Comparison of ENCODE assay signal across 8 cellular contexts in genomic region chr4:42656736-42656985, GRCh38. TPM values are rescaled to one million over a fixed set of nuclear protein-coding genes. Genes with fewer than 3 reads are reported as not detected.
DNase-seq lines count a peak whose midpoint lies in the region; ATAC-seq and TF ChIP-seq lines count a peak whose summit lies in the region.

No MANE protein-coding gene starts in this region.

- peaks cover 4 to 17% (median 10%) of the 10 kb centered on the region in 5 experiments for H3K9me3 Mint-ChIP-seq in brain

- no peak for ATAC-seq in HG03135 (IDR thresholded peaks at IDR 0.05; ENCODE audit: unreplicated experiment)
- no peak for ATAC-seq in GM19328 (IDR thresholded peaks at IDR 0.05; ENCODE audit: unreplicated experiment)
- ATAC-seq in foreskin keratinocyte = no peak

- H3K4me3 Mint-ChIP-seq in brain = peak overlapping the region; percentile 91 to 97 (median 94)

- DNase-seq in left ventricle myocardium inferior = no peak
- no peak for DNase-seq in cardiac septum (ENCODE audit: low spot score)
- no peak for DNase-seq in foreskin keratinocyte

- TF ChIP-seq CTCF in left ventricle myocardium inferior (IDR thresholded peaks at IDR 0.05; ENCODE audit: borderline replicate concordance) (no peak), brain (conservative IDR thresholded peaks at IDR 0.05) (no peak), foreskin keratinocyte (conservative IDR thresholded peaks at IDR 0.05) (no peak)

- peaks cover 59% of the 10 kb centered on the region for H3K4me1 Mint-ChIP-seq in brain

- H3K27me3 ChIP-seq in left ventricle myocardium inferior (ENCODE audit: low read depth) (no peaks in the 10 kb centered on the region), foreskin keratinocyte (peaks cover 15% of the 10 kb centered on the region)

- peaks cover 6% of the 10 kb centered on the region for H3K27me3 Mint-ChIP-seq in brain

- peak overlapping the region; percentile 78 for H3K4me3 ChIP-seq in left ventricle myocardium inferior
- peak overlapping the region; percentile 68 for H3K4me3 ChIP-seq in mesodermal cell (ENCODE audit: extremely low read depth, insufficient read depth, low read length, poor library complexity, severe bottlenecking)
- peak overlapping the region; percentile 77 for H3K4me3 ChIP-seq in urinary bladder (ENCODE audit: low read depth, low read length)

- H3K4me1 ChIP-seq in left ventricle myocardium inferior (peaks cover 65% of the 10 kb centered on the region), mesodermal cell (ENCODE audit: control insufficient read depth, insufficient read depth, low read length, poor library complexity, severe bottlenecking) (peaks cover 5% of the 10 kb centered on the region), urinary bladder (ENCODE audit: insufficient read depth) (no peaks in the 10 kb centered on the region), foreskin keratinocyte (no peaks in the 10 kb centered on the region)

- H3K27ac ChIP-seq in left ventricle myocardium inferior (replicated peaks) = peak overlapping the region; percentile 96
- no peak overlapping the region for H3K27ac ChIP-seq in mesodermal cell (ENCODE audit: low read depth, low read length, severe bottlenecking)
- H3K27ac ChIP-seq in urinary bladder (ENCODE audit: low read depth) = peak overlapping the region; percentile 33
- no peak overlapping the region for H3K27ac ChIP-seq in foreskin keratinocyte

- 0 to 1% methylated on average over 13 to 15 of the region's 31 CpGs for WGBS in mesodermal cell (ENCODE audit: insufficient coverage in 2 of 2), 2 experiments
- WGBS in urinary bladder = under 1% methylated on average over 31 of the region's 31 CpGs

- intact Hi-C loops in left ventricle myocardium inferior (cut with micrococcal nuclease) = no loop called here
- intact Hi-C loops in cardiac septum (cut with DNase I) = loop anchor here (2.0 to 5.0 kb wide), 3 partner anchors 28 to 89 kb away; no protein-coding TSS in a partner anchor

- H3K9me3 ChIP-seq in left ventricle myocardium inferior (replicated peaks) = peaks cover 4% of the 10 kb centered on the region
- peaks cover 4% of the 10 kb centered on the region for H3K9me3 ChIP-seq in mesodermal cell (ENCODE audit: control insufficient read depth, low read length)

- H3K36me3 ChIP-seq in left ventricle myocardium inferior = no peaks in the 10 kb centered on the region
- no peaks in the 10 kb centered on the region for H3K36me3 ChIP-seq in mesodermal cell (ENCODE audit: control insufficient read depth, insufficient read depth, low read length)
- H3K36me3 ChIP-seq in urinary bladder (ENCODE audit: insufficient read depth) = no peaks in the 10 kb centered on the region

- peak overlapping the region in 4 of 5 experiments; percentile 88 to 95 (median 92) for H3K27ac Mint-ChIP-seq in brain

- peaks cover 17% of the 10 kb centered on the region for H3K36me3 Mint-ChIP-seq in brain

RNA-seq across cellular contexts. Expression of gene ATP8A1, which starts 0.2 kb away (rescaled TPM):
- 19.2 TPM for total RNA-seq in left ventricle myocardium inferior
- total RNA-seq in cardiac septum = 22.1 TPM
- polyA plus RNA-seq in brain (ENCODE audit: insufficient read depth, low read depth, low replicate concordance) = 13.6 TPM
- polyA plus RNA-seq in mesodermal cell (2013, experiment 1 of 2) = 4.2 TPM
- 5.4 TPM for polyA plus RNA-seq in mesodermal cell (2013, experiment 2 of 2)
- 59.2 TPM for total RNA-seq in urinary bladder
- 3.9 TPM for polyA plus RNA-seq in urinary bladder
- total RNA-seq in foreskin keratinocyte = 0.14 and 0.20 TPM in 2 replicates
- polyA plus RNA-seq in foreskin keratinocyte = 0.02 TPM in 1 of 2 replicates, not detected in the other

Comparison
In these comparisons a context has a peak if more than half of its experiments do, and no peak if none do; other contexts are left out.
1. H3K27ac ChIP-seq: peak in left ventricle myocardium inferior (single experiment) and urinary bladder (single experiment); none in mesodermal cell (single experiment) and foreskin keratinocyte (single experiment).
2. RNA of gene ATP8A1, which starts 0.2 kb away (total RNA-seq): 59.2 TPM in urinary bladder (single experiment), 22.1 TPM in cardiac septum (single experiment) and 19.2 TPM in left ventricle myocardium inferior (single experiment); 0.14 to 0.20 TPM in foreskin keratinocyte; every median in the first group is over 10 times any median in the second.
3. Peak in every context shown above with its lines, with median percentiles within 50 percentile points of each other: H3K4me3 ChIP-seq.